16 cellular contexts compared by ENCODE assay signal in genomic region chr4:24196785-24197184, GRCh38.
DNase-seq lines count a peak whose midpoint lies in the region; ATAC-seq and TF ChIP-seq lines count a peak whose summit lies in the region.
"Had no signal": no experiment of that assay in that cellular context is flagged by ENCODE, and none has a peak within 500 bp of the region (broad histone marks: within the 10 kb centered on the region; RNA-seq: fewer than 3 reads in every experiment).

No MANE protein-coding gene starts in this region.

- H3K27me3 ChIP-seq in heart right ventricle (no peaks in the 10 kb centered on the region), right atrium auricular region (no peaks in the 10 kb centered on the region), gastrocnemius medialis (no peaks in the 10 kb centered on the region)

- in situ Hi-C loops in gastrocnemius medialis (cut with MboI; ENCODE audit: low sequenced_read_pairs in 4 of 4): no loop called here

- H3K9me3 ChIP-seq in heart right ventricle: no peaks in the 10 kb centered on the region
- no peaks in the 10 kb centered on the region for H3K9me3 ChIP-seq in right atrium auricular region
- no peaks in the 10 kb centered on the region for H3K9me3 ChIP-seq in gastrocnemius medialis
- H3K9me3 ChIP-seq: HAP-1 had no signal

- H3K4me3 ChIP-seq in heart right ventricle (no peak overlapping the region), right atrium auricular region (no peak overlapping the region), gastrocnemius medialis (no peak overlapping the region)
- H3K4me3 ChIP-seq: HAP-1 had no signal

- TF ChIP-seq CTCF in heart right ventricle (IDR thresholded peaks at IDR 0.05) (no peak), right atrium auricular region (IDR thresholded peaks at IDR 0.05) (no peak), gastrocnemius medialis (IDR thresholded peaks at IDR 0.05 in 4 of 5, conservative IDR thresholded peaks at IDR 0.05 in 1 of 5) (no peak)

- TF ChIP-seq POLR2A in gastrocnemius medialis (IDR thresholded peaks at IDR 0.05): no peak

- H3K36me3 ChIP-seq in heart right ventricle (no peaks in the 10 kb centered on the region), right atrium auricular region (no peaks in the 10 kb centered on the region), gastrocnemius medialis (no peaks in the 10 kb centered on the region)
- H3K36me3 ChIP-seq: HAP-1 had no signal

- H3K4me1 ChIP-seq in heart right ventricle (peaks cover 0 to 7% (median 0%) of the 10 kb centered on the region in 9 donors), right atrium auricular region (no peaks in the 10 kb centered on the region), gastrocnemius medialis (peaks cover 0 to 8% of the 10 kb centered on the region in 2 donors)
- H3K4me1 ChIP-seq: HAP-1 had no signal

- no peak for DNase-seq in Right ventricle myocardium inferior (ENCODE audit: missing footprints)
- DNase-seq in cardiac septum (ENCODE audit: low spot score): no peak
- no peak for DNase-seq in heart right ventricle
- no peak for DNase-seq in right atrium auricular region (ENCODE audit: low spot score)
- DNase-seq in gastrocnemius medialis: no peak
- DNase-seq in nucleus accumbens (lab: John Stamatoyannopoulos, UW): no peak
- no peak for DNase-seq in AML-193 (lab: John Stamatoyannopoulos, UW)
- no peak for DNase-seq in NCI-H2171 treated with DMSO at 0.1 percent for 48 hours (lab: John Stamatoyannopoulos, UW)
- DNase-seq: Calu3; CD4-positive, alpha-beta memory T cell; DMS79 treated with DMSO at 0.1 percent for 48 hours; GF-D8; GOT3; HFFc6 had no signal

- peak overlapping the region in 6 of 10 donors; percentile 7 to 66 (median 34) for H3K27ac ChIP-seq in heart right ventricle
- H3K27ac ChIP-seq in right atrium auricular region: peak overlapping the region; percentile 12 to 69
- H3K27ac ChIP-seq in gastrocnemius medialis: peak overlapping the region in 3 of 4 donors; percentile 42 to 58 (median 43)
- H3K27ac ChIP-seq: 22Rv1 had no signal

- intact Hi-C loops in Right ventricle myocardium inferior (cut with DNase I): loop anchor here (5.0 kb wide), 2 partner anchors 41 to 221 kb away; no protein-coding TSS in a partner anchor
- intact Hi-C loops in cardiac septum (cut with DNase I): no loop called here
- intact Hi-C loops in heart right ventricle (cut with DNase I): no loop called here
- intact Hi-C loops in gastrocnemius medialis (cut with DNase I; ENCODE audit: low total_unique reads): loop anchor here (5.0 kb wide), 1 partner anchor 221 kb away; no protein-coding TSS in a partner anchor

- 32 to 42% methylated on average over 1 of the region's 1 CpG for WGBS in heart right ventricle, 2 donors

- ATAC-seq in Right ventricle myocardium inferior (peak; percentile 52), heart right ventricle (peak in 5 of 8 donors; percentile 67 to 83 (median 74)), gastrocnemius medialis (no peak)

Comparison
In these comparisons a context has a peak if more than half of its experiments do, and no peak if none do; other contexts are left out.
1. intact Hi-C loops: an anchor here in Right ventricle myocardium inferior (5.0 kb wide) and gastrocnemius medialis (5.0 kb wide); none called in cardiac septum and heart right ventricle.
2. ATAC-seq: peak in Right ventricle myocardium inferior (single experiment) and heart right ventricle (5 of 8); none in gastrocnemius medialis (0 of 2).
3. Peak in every context shown above with its lines, with median percentiles within 50 percentile points of each other: H3K27ac ChIP-seq.